18 cellular contexts compared by ENCODE assay signal in the genomic region with DNA sequence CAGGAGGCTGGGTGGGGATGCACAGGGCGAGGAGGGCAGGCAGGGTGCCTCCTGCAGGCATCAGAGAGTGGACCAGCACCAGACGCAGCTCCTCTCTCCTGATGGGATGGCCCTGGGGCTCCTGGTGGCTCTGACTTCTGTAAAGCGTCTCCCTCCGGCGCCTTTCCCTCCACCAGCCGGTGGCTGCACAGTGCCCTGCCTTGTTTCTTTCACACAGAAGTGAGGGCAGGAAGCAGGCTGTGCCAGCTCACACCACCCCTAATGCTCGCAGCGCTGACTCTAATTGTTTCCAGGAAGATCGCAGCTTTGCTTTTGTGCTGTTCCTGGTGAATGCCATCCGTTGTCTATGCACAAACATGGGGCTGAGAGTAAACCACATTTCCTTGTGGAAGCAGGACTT.
DNase-seq lines count a peak whose midpoint lies in the region; ATAC-seq and TF ChIP-seq lines count a peak whose summit lies in the region.
"Had no signal": no experiment of that assay in that cellular context is flagged by ENCODE, and none has a peak within 500 bp of the region (broad histone marks: within the 10 kb centered on the region; RNA-seq: fewer than 3 reads in every experiment).

No MANE protein-coding gene starts in this region.

- H3K4me3 ChIP-seq in left lung (no peak overlapping the region), upper lobe of right lung (no peak overlapping the region), lower leg skin (ENCODE audit: low read depth, poor library complexity, severe bottlenecking) (no peak overlapping the region)
- H3K4me3 ChIP-seq: tibial nerve had no signal

- H3K36me3 Mint-ChIP-seq in WTC11 (no peaks in the 10 kb centered on the region), osteocyte (ENCODE audit: unreplicated experiment) (peaks cover 11% of the 10 kb centered on the region)
- H3K36me3 Mint-ChIP-seq: stimulated activated effector memory CD8-positive, alpha-beta T cell treated with anti-CD3 and anti-CD28 coated beads, Interleukin-12 subunit alpha, Interleukin-12 subunit beta, amount 100 ng/mL, for 72 hours had no signal

- H3K9me3 ChIP-seq in left lung (no peaks in the 10 kb centered on the region), upper lobe of right lung (no peaks in the 10 kb centered on the region)
- H3K9me3 ChIP-seq: breast epithelium, tibial nerve had no signal

- CTCF ChIA-PET in WTC11 (lab: Charles Lee): interaction anchor here (0.9 to 6.5 kb wide), 3 partner anchors 42 to 424 kb away, joined by 3 to 36 read pairs (median 3); no protein-coding TSS in a partner anchor

- H3K4me1 Mint-ChIP-seq in WTC11 (peaks cover 18% of the 10 kb centered on the region), osteocyte (ENCODE audit: unreplicated experiment) (peaks cover 46% of the 10 kb centered on the region)
- H3K4me1 Mint-ChIP-seq: stimulated activated effector memory CD8-positive, alpha-beta T cell treated with anti-CD3 and anti-CD28 coated beads, Interleukin-12 subunit alpha, Interleukin-12 subunit beta, amount 100 ng/mL, for 72 hours had no signal

- no peaks in the 10 kb centered on the region for H3K9me3 Mint-ChIP-seq in WTC11
- H3K9me3 Mint-ChIP-seq in osteocyte (ENCODE audit: unreplicated experiment): no peaks in the 10 kb centered on the region
- H3K9me3 Mint-ChIP-seq: stimulated activated effector memory CD8-positive, alpha-beta T cell treated with anti-CD3 and anti-CD28 coated beads, Interleukin-12 subunit alpha, Interleukin-12 subunit beta, amount 100 ng/mL, for 72 hours had no signal

- H3K4me3 Mint-ChIP-seq in WTC11 (no peak overlapping the region), osteocyte (ENCODE audit: unreplicated experiment) (no peak overlapping the region)
- H3K4me3 Mint-ChIP-seq: stimulated activated effector memory CD8-positive, alpha-beta T cell treated with anti-CD3 and anti-CD28 coated beads, Interleukin-12 subunit alpha, Interleukin-12 subunit beta, amount 100 ng/mL, for 72 hours had no signal

- POLR2A ChIA-PET in WTC11 (lab: Charles Lee): no interaction called here

- in situ Hi-C loops in KBM-7 (cut with MboI; ENCODE audit: low pct_unique_long_range_greater_than_20kb, low sequenced_read_pairs): no loop called here

- TF ChIP-seq CTCF in WTC11 (IDR thresholded peaks at IDR 0.05): no peak
- no peak for TF ChIP-seq CTCF in left lung (IDR thresholded peaks at IDR 0.05)
- no peak for TF ChIP-seq CTCF in upper lobe of right lung (IDR thresholded peaks at IDR 0.05)
- TF ChIP-seq CTCF in lower leg skin (IDR thresholded peaks at IDR 0.05): no peak
- TF ChIP-seq CTCF in osteocyte (IDR thresholded peaks at IDR 0.05): no peak

- intact Hi-C loops in left ventricle myocardium superior (cut with micrococcal nuclease): no loop called here
- intact Hi-C loops in left cardiac atrium (cut with DNase I): no loop called here
- intact Hi-C loops in left lung (cut with DNase I): no loop called here
- intact Hi-C loops in upper lobe of right lung (cut with DNase I): no loop called here
- intact Hi-C loops in lower leg skin (cut with DNase I; ENCODE audit: low total_unique reads): no loop called here

- no peaks in the 10 kb centered on the region for H3K4me1 ChIP-seq in left lung
- H3K4me1 ChIP-seq in upper lobe of right lung: peaks cover 8% of the 10 kb centered on the region
- H3K4me1 ChIP-seq: breast epithelium had no signal

- no peak for TF ChIP-seq POLR2A in lower leg skin (IDR thresholded peaks at IDR 0.05)

- ATAC-seq in left ventricle myocardium superior (peak; percentile 38), left cardiac atrium (no peak), WTC11 (peak; percentile 40), left lung (peak; percentile 30), upper lobe of right lung (peak; percentile 41)

- H3K27me3 ChIP-seq in left lung (no peaks in the 10 kb centered on the region), upper lobe of right lung (no peaks in the 10 kb centered on the region)
- H3K27me3 ChIP-seq: breast epithelium, tibial nerve had no signal

- H3K27ac Mint-ChIP-seq in WTC11 (no peak overlapping the region), osteocyte (ENCODE audit: unreplicated experiment) (no peak overlapping the region)
- H3K27ac Mint-ChIP-seq: stimulated activated effector memory CD8-positive, alpha-beta T cell treated with anti-CD3 and anti-CD28 coated beads, Interleukin-12 subunit alpha, Interleukin-12 subunit beta, amount 100 ng/mL, for 72 hours had no signal

- DNase-seq in left ventricle myocardium superior: no peak
- DNase-seq in left cardiac atrium: no peak
- DNase-seq in WTC11 (ENCODE audit: low spot score): no peak
- DNase-seq in left lung: no peak
- DNase-seq in upper lobe of right lung: no peak
- DNase-seq in lower leg skin (ENCODE audit: low spot score in 2 of 2): no peak
- no peak for DNase-seq in osteocyte (ENCODE audit: extremely low spot score, unreplicated experiment)
- DNase-seq in KBM-7: no peak
- DNase-seq: activated CD8-positive, alpha-beta memory T cell treated with anti-CD3 and anti-CD28 coated beads for 24 hours; DND-41; NCI-H1436; stimulated activated CD4-positive, alpha-beta T cell treated with anti-CD3 and anti-CD28 coated beads, Interleukin-15, amount 100 ng/mL, for 24 hours; T-helper 1 cell had no signal

- 11 to 28% methylated on average over 9 to 10 of the region's 10 CpGs for WGBS in lower leg skin, 2 donors

- peak overlapping the region in 1 of 2 donors; percentile 30 for H3K27ac ChIP-seq in left lung
- no peak overlapping the region for H3K27ac ChIP-seq in upper lobe of right lung
- H3K27ac ChIP-seq: breast epithelium, dorsolateral prefrontal cortex, tibial nerve, VCaP had no signal

- no peaks in the 10 kb centered on the region for H3K27me3 Mint-ChIP-seq in WTC11 (ENCODE audit: low read depth)
- no peaks in the 10 kb centered on the region for H3K27me3 Mint-ChIP-seq in osteocyte (ENCODE audit: unreplicated experiment)

- H3K36me3 ChIP-seq in left lung: peaks cover 0 to 4% of the 10 kb centered on the region in 2 donors
- peaks cover 9% of the 10 kb centered on the region for H3K36me3 ChIP-seq in upper lobe of right lung
- H3K36me3 ChIP-seq: breast epithelium had no signal

TF ChIP-seq in WTC11, 78 proteins besides CTCF, POLR2A, EP300 and RAD21 (continues in another document):
- TF ChIP-seq, protein P1, sequence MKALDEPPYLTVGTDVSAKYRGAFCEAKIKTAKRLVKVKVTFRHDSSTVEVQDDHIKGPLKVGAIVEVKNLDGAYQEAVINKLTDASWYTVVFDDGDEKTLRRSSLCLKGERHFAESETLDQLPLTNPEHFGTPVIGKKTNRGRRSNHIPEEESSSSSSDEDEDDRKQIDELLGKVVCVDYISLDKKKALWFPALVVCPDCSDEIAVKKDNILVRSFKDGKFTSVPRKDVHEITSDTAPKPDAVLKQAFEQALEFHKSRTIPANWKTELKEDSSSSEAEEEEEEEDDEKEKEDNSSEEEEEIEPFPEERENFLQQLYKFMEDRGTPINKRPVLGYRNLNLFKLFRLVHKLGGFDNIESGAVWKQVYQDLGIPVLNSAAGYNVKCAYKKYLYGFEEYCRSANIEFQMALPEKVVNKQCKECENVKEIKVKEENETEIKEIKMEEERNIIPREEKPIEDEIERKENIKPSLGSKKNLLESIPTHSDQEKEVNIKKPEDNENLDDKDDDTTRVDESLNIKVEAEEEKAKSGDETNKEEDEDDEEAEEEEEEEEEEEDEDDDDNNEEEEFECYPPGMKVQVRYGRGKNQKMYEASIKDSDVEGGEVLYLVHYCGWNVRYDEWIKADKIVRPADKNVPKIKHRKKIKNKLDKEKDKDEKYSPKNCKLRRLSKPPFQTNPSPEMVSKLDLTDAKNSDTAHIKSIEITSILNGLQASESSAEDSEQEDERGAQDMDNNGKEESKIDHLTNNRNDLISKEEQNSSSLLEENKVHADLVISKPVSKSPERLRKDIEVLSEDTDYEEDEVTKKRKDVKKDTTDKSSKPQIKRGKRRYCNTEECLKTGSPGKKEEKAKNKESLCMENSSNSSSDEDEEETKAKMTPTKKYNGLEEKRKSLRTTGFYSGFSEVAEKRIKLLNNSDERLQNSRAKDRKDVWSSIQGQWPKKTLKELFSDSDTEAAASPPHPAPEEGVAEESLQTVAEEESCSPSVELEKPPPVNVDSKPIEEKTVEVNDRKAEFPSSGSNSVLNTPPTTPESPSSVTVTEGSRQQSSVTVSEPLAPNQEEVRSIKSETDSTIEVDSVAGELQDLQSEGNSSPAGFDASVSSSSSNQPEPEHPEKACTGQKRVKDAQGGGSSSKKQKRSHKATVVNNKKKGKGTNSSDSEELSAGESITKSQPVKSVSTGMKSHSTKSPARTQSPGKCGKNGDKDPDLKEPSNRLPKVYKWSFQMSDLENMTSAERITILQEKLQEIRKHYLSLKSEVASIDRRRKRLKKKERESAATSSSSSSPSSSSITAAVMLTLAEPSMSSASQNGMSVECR (CRISPR knock-in tag; IDR thresholded peaks at IDR 0.05; ENCODE audit: borderline replicate concordance): no peak
- TF ChIP-seq GRHL2 (CRISPR knock-in tag; IDR thresholded peaks at IDR 0.05; ENCODE audit: insufficient replicate concordance, severe bottlenecking): no peak
- TF ChIP-seq TEAD1 (CRISPR knock-in tag; IDR thresholded peaks at IDR 0.05): no peak
- TF ChIP-seq, protein P2, sequence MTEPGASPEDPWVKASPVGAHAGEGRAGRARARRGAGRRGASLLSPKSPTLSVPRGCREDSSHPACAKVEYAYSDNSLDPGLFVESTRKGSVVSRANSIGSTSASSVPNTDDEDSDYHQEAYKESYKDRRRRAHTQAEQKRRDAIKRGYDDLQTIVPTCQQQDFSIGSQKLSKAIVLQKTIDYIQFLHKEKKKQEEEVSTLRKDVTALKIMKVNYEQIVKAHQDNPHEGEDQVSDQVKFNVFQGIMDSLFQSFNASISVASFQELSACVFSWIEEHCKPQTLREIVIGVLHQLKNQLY (CRISPR knock-in tag; IDR thresholded peaks at IDR 0.05): no peak

Comparison
In these comparisons a context has a peak if more than half of its experiments do, and no peak if none do; other contexts are left out.
1. ATAC-seq: peak in left ventricle myocardium superior (single experiment), WTC11 (single experiment), left lung (single experiment) and upper lobe of right lung (single experiment); none in left cardiac atrium (0 of 2).